Comparison of ENCODE assay signal across 8 cellular contexts in the genomic region with DNA sequence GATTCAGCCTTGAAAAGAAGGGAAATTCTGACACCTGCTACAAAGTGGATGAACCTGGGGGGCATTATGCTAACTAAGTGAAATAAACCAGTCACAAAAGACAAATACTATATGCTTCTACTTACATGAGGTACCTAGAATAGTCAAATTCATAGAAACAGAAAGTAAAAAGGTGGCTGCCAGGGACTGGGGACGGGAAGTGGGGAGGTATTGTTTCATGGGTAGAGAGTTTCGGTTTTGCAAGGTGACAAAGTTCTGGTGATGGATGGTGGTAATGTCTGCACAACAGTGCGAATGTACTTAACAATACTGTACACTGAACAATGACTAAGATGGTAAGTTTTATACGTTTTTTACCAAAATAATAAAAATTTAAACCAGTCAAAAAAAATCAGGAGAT. TPM values are rescaled to one million over a fixed set of nuclear protein-coding genes. Genes with fewer than 3 reads are reported as not detected.
A peak's percentile ranks its signal among the peaks of the same experiment; 100 is the strongest.
DNase-seq lines count a peak whose midpoint lies in the region; ATAC-seq, FAIRE-seq and TF ChIP-seq lines count a peak whose summit lies in the region.

No MANE protein-coding gene starts in this region.

- peaks cover 64 to 78% (median 78%) of the 10 kb centered on the region in 3 donors for H3K4me1 ChIP-seq in skeletal muscle tissue (ENCODE audit: control insufficient read depth in 3 of 3, insufficient read depth in 3 of 3, low read length in 3 of 3)

- intact Hi-C loops in posterior cingulate gyrus (cut with DNase I): no loop called here

- H3K4me3 ChIP-seq in skeletal muscle tissue (ENCODE audit: low read length in 3 of 3): peak overlapping the region in 1 of 3 donors; percentile 25

- H3K27me3 ChIP-seq in skeletal muscle tissue (ENCODE audit: control insufficient read depth in 3 of 3, insufficient read depth in 3 of 3, low read length in 3 of 3): no peaks in the 10 kb centered on the region

- TF ChIP-seq POLR2A in GM12891 (IDR thresholded peaks at IDR 0.05; ENCODE audit: low read depth, low read length): no peak

- H3K9ac ChIP-seq in skeletal muscle tissue (ENCODE audit: low read depth in 1 of 3, low read length in 3 of 3): peak overlapping the region; percentile 48 to 99 (median 71)

- FAIRE-seq in GM12891 (lab: Jason Lieb, UNC): peak; percentile 69

- H3K27ac ChIP-seq in skeletal muscle tissue (ENCODE audit: low read depth, low read length): peak overlapping the region; percentile 96

- peak; percentile 48 for ATAC-seq in GM21825 (IDR thresholded peaks at IDR 0.05; ENCODE audit: unreplicated experiment)
- ATAC-seq in left lobe of liver: no peak

- DNase-seq in GM12891 (ENCODE audit: insufficient read length, low spot score): no peak
- DNase-seq in NOMO-1 treated with dmso at 0.1 percent for 144 hours (lab: John Stamatoyannopoulos, UW; ENCODE audit: unreplicated experiment): peak; percentile 85
- peak; percentile 50 for DNase-seq in activated naive CD8-positive, alpha-beta T cell treated with anti-CD3 and anti-CD28 coated beads, Interleukin-2, amount 50 U/mL, for 16 hours (ENCODE audit: low read depth, low spot score)
- DNase-seq in posterior cingulate gyrus: no peak
- DNase-seq in left lobe of liver (ENCODE audit: low spot score): no peak
- DNase-seq in ecto neural progenitor cell (ENCODE audit: low spot score): no peak

- no peaks in the 10 kb centered on the region for H3K9me3 ChIP-seq in skeletal muscle tissue (ENCODE audit: control insufficient read depth in 3 of 3, low read length in 3 of 3)

- peaks cover 0 to 8% (median 0%) of the 10 kb centered on the region in 3 donors for H3K36me3 ChIP-seq in skeletal muscle tissue (ENCODE audit: control insufficient read depth in 3 of 3, insufficient read depth in 3 of 3, low read length in 3 of 3)

TF ChIP-seq in GM12891, 5 proteins besides CTCF, POLR2A, EP300 and RAD21:
- TF ChIP-seq PAX5 (IDR thresholded peaks at IDR 0.05; ENCODE audit: insufficient read depth, low read length, severe bottlenecking): no peak
- TF ChIP-seq SPI1 (IDR thresholded peaks at IDR 0.05; ENCODE audit: low read depth, low read length): peak; percentile 93
- TF ChIP-seq POLR2AphosphoS5 (IDR thresholded peaks at IDR 0.05; ENCODE audit: low read depth, low read length): no peak
- no peak for TF ChIP-seq TAF1 (IDR thresholded peaks at IDR 0.05; ENCODE audit: low read depth, low read length)
- 0 out of 2 replicates have a peak, but pooled peaks have one; percentile 25 for TF ChIP-seq POU2F2 (IDR thresholded peaks at IDR 0.05; ENCODE audit: low read depth, low read length)

RNA-seq across cellular contexts. Expression of a gene that starts 4.8 kb away (rescaled TPM):
- 111 TPM for polyA plus RNA-seq in GM12891 (2012; ENCODE audit: low read depth, missing spikeins)
- total RNA-seq in skeletal muscle tissue: 185 TPM
- 292 TPM for total RNA-seq in left lobe of liver

Comparison
In these comparisons a context has a peak if more than half of its experiments do, and no peak if none do; other contexts are left out.
1. DNase-seq: peak in NOMO-1 treated with dmso at 0.1 percent for 144 hours (single experiment) and activated naive CD8-positive, alpha-beta T cell treated with anti-CD3 and anti-CD28 coated beads, Interleukin-2, amount 50 U/mL, for 16 hours (single experiment); none in GM12891 (single experiment), posterior cingulate gyrus (0 of 10), left lobe of liver (single experiment) and ecto neural progenitor cell (single experiment).